27 cellular contexts compared by ENCODE assay signal in genomic region chr20:42544926-42545325, GRCh38.
"Had no signal": no experiment of that assay in that cellular context is flagged by ENCODE, and none has a peak within 500 bp of the region (broad histone marks: within the 10 kb centered on the region; RNA-seq: fewer than 3 reads in every experiment).

No MANE protein-coding gene starts in this region.

- ATAC-seq: activated naive CD4-positive, alpha-beta T cell treated with anti-CD3 and anti-CD28 coated beads, Interleukin-2, amount 50 U/mL, for 72 hours; activated T-cell treated with anti-CD3 and anti-CD28 coated beads, Interleukin-2, amount 50 U/mL, for 72 hours; esophagus mucosa; foreskin keratinocyte; gastrocnemius medialis; heart right ventricle had no signal

- H3K36me3 Mint-ChIP-seq: activated naive CD4-positive, alpha-beta T cell treated with anti-CD3 and anti-CD28 coated beads, Interleukin-2, amount 10 ng/mL, durations not matched to agents 7 days and 5 days; activated naive CD4-positive, alpha-beta T cell treated with anti-CD3 and anti-CD28 coated beads, Interleukin-2, amount 50 U/mL, for 72 hours; activated naive CD8-positive, alpha-beta T cell treated with anti-CD3 and anti-CD28 coated beads, Interleukin-2, amount 10 ng/mL, durations not matched to agents 7 days and 5 days had no signal

- H3K27ac Mint-ChIP-seq: activated CD4-positive, alpha-beta memory T cell treated with anti-CD3 and anti-CD28 coated beads, Interleukin-2, amount 10 ng/mL, durations not matched to agents 7 days and 5 days; activated CD4-positive, alpha-beta T cell treated with anti-CD3 and anti-CD28 coated beads, Interleukin-2, amount 10 ng/mL, durations not matched to agents 7 days and 5 days; activated naive CD4-positive, alpha-beta T cell treated with anti-CD3 and anti-CD28 coated beads, Interleukin-2, amount 10 ng/mL, durations not matched to agents 7 days and 5 days; activated naive CD4-positive, alpha-beta T cell treated with anti-CD3 and anti-CD28 coated beads, Interleukin-2, amount 50 U/mL, for 72 hours; activated naive CD8-positive, alpha-beta T cell treated with anti-CD3 and anti-CD28 coated beads, Interleukin-2, amount 10 ng/mL, durations not matched to agents 7 days and 5 days; activated T-cell treated with anti-CD3 and anti-CD28 coated beads, Interleukin-2, amount 50 U/mL, for 24 hours; activated T-cell treated with anti-CD3 and anti-CD28 coated beads, Interleukin-2, amount 50 U/mL, for 72 hours; endodermal cell had no signal

- H3K27me3 Mint-ChIP-seq: activated CD4-positive, alpha-beta memory T cell treated with anti-CD3 and anti-CD28 coated beads, Interleukin-2, amount 10 ng/mL, durations not matched to agents 7 days and 5 days; activated CD4-positive, alpha-beta T cell treated with anti-CD3 and anti-CD28 coated beads, Interleukin-2, amount 10 ng/mL, durations not matched to agents 7 days and 5 days; activated naive CD4-positive, alpha-beta T cell treated with anti-CD3 and anti-CD28 coated beads, Interleukin-2, amount 10 ng/mL, durations not matched to agents 7 days and 5 days; activated T-cell treated with anti-CD3 and anti-CD28 coated beads, Interleukin-2, amount 50 U/mL, for 24 hours; central memory CD8-positive, alpha-beta T cell had no signal

- DNase-seq: activated CD4-positive, alpha-beta memory T cell treated with anti-CD3 and anti-CD28 coated beads, Interleukin-2, amount 10 ng/mL, durations not matched to agents 7 days and 5 days; activated CD4-positive, alpha-beta T cell treated with anti-CD3 and anti-CD28 coated beads for 1 hour; activated CD4-positive, alpha-beta T cell treated with anti-CD3 and anti-CD28 coated beads for 4 hours; activated CD4-positive, alpha-beta T cell treated with anti-CD3 and anti-CD28 coated beads, Interleukin-2, amount 10 ng/mL, durations not matched to agents 7 days and 5 days; activated CD4-positive, alpha-beta T cell treated with anti-CD3 and anti-CD28 coated beads, Interleukin-2, amount 50 U/mL, for 4 hours; activated CD4-positive, CD25-positive, alpha-beta regulatory T cell; activated CD8-positive, alpha-beta memory T cell treated with anti-CD3 and anti-CD28 coated beads, Interleukin-2, amount 50 U/mL, for 48 hours; activated gamma-delta T cell; activated naive CD4-positive, alpha-beta T cell; activated naive CD4-positive, alpha-beta T cell treated with anti-CD3 and anti-CD28 coated beads, Interleukin-2, amount 10 ng/mL, durations not matched to agents 7 days and 5 days; activated naive CD8-positive, alpha-beta T cell treated with anti-CD3 and anti-CD28 coated beads, Interleukin-2, amount 10 ng/mL, durations not matched to agents 7 days and 5 days; activated T-cell treated with anti-CD3 and anti-CD28 coated beads for 4 hours; activated T-cell treated with anti-CD3 and anti-CD28 coated beads, Interleukin-2, amount 50 U/mL, for 24 hours; activated T-cell treated with anti-CD3 and anti-CD28 coated beads, Interleukin-2, amount 50 U/mL, for 72 hours; brain microvascular endothelial cell; cortex of kidney; dermis blood vessel endothelial cell; effector memory CD4-positive, alpha-beta T cell; endodermal cell; foreskin keratinocyte; gastrocnemius medialis; heart right ventricle; T-helper 2 cell had no signal

- H3K4me3 ChIP-seq: ascending aorta, gastrocnemius medialis, heart right ventricle had no signal

- H3K4me3 Mint-ChIP-seq: activated CD4-positive, alpha-beta memory T cell treated with anti-CD3 and anti-CD28 coated beads, Interleukin-2, amount 10 ng/mL, durations not matched to agents 7 days and 5 days; activated CD4-positive, alpha-beta T cell treated with anti-CD3 and anti-CD28 coated beads, Interleukin-2, amount 10 ng/mL, durations not matched to agents 7 days and 5 days; activated naive CD4-positive, alpha-beta T cell treated with anti-CD3 and anti-CD28 coated beads, Interleukin-2, amount 10 ng/mL, durations not matched to agents 7 days and 5 days; activated naive CD8-positive, alpha-beta T cell treated with anti-CD3 and anti-CD28 coated beads, Interleukin-2, amount 10 ng/mL, durations not matched to agents 7 days and 5 days; activated T-cell treated with anti-CD3 and anti-CD28 coated beads, Interleukin-2, amount 50 U/mL, for 24 hours; activated T-cell treated with anti-CD3 and anti-CD28 coated beads, Interleukin-2, amount 50 U/mL, for 72 hours; central memory CD8-positive, alpha-beta T cell; endodermal cell had no signal

- H3K9me3 ChIP-seq: ascending aorta, gastrocnemius medialis, heart right ventricle had no signal

- H3K27me3 ChIP-seq: ascending aorta, brain microvascular endothelial cell, foreskin keratinocyte, gastrocnemius medialis had no signal

- H3K36me3 ChIP-seq: ascending aorta, brain microvascular endothelial cell, gastrocnemius medialis, heart right ventricle had no signal

- H3K4me1 Mint-ChIP-seq: activated CD4-positive, alpha-beta memory T cell treated with anti-CD3 and anti-CD28 coated beads, Interleukin-2, amount 10 ng/mL, durations not matched to agents 7 days and 5 days; activated CD4-positive, alpha-beta T cell treated with anti-CD3 and anti-CD28 coated beads, Interleukin-2, amount 10 ng/mL, durations not matched to agents 7 days and 5 days; activated naive CD4-positive, alpha-beta T cell treated with anti-CD3 and anti-CD28 coated beads, Interleukin-2, amount 10 ng/mL, durations not matched to agents 7 days and 5 days; activated naive CD8-positive, alpha-beta T cell treated with anti-CD3 and anti-CD28 coated beads, Interleukin-2, amount 10 ng/mL, durations not matched to agents 7 days and 5 days; central memory CD8-positive, alpha-beta T cell had no signal

- H3K9me3 Mint-ChIP-seq: activated CD4-positive, alpha-beta T cell treated with anti-CD3 and anti-CD28 coated beads, Interleukin-2, amount 10 ng/mL, durations not matched to agents 7 days and 5 days; activated naive CD4-positive, alpha-beta T cell treated with anti-CD3 and anti-CD28 coated beads, Interleukin-2, amount 10 ng/mL, durations not matched to agents 7 days and 5 days; activated T-cell treated with anti-CD3 and anti-CD28 coated beads, Interleukin-2, amount 50 U/mL, for 24 hours; endodermal cell had no signal

- H3K27ac ChIP-seq: ascending aorta, brain microvascular endothelial cell, foreskin keratinocyte, gastrocnemius medialis, heart right ventricle had no signal

- H3K4me1 ChIP-seq: ascending aorta, foreskin keratinocyte, gastrocnemius medialis, heart right ventricle had no signal
